In genomic region chr22:27573992-27574391, GRCh38 we compare ENCODE assay signal across 2 cellular contexts.
TF ChIP-seq lines count a peak whose summit lies in the region.

No MANE protein-coding gene starts in this region.

TF ChIP-seq in neural cell, 6 proteins besides CTCF, POLR2A, EP300 and RAD21 (continued from another document):
- no peak for TF ChIP-seq REST (IDR thresholded peaks at IDR 0.05; ENCODE audit: borderline replicate concordance)
TF ChIP-seq in neural cell: peak in this region for 0.

TF ChIP-seq in SK-N-SH treated with all-trans-retinoic acid at 6 μM for 48 hours, 23 proteins besides CTCF, POLR2A, EP300 and RAD21 (continued from another document):
- TF ChIP-seq TSHZ2 (CRISPR knock-in tag; IDR thresholded peaks at IDR 0.05) (no peak), ZNF8 (CRISPR knock-in tag; IDR thresholded peaks at IDR 0.05) (no peak), ZNF70 (CRISPR knock-in tag; IDR thresholded peaks at IDR 0.05) (no peak)
